Comparison of ENCODE assay signal across 1 cellular context in the genomic region with DNA sequence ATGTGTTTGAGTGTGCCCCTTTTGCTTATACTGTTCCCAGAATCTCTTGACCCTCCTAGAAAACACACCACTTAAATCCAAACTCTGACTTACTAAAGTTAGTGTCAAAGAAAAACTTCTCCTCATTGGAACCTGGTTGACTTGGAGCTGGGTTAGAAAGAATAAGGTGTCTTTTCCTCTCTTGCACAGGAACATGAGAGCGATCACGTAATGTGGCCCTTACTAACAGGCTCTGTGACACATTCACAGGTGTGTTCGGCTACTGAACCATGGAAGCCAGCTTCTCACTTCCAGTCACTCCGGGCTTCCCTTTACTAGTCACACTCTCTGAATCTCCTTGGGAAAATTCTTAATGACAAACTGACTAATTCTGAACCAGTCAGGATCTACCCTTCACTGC.
TF ChIP-seq lines count a peak whose summit lies in the region.

No MANE protein-coding gene starts in this region.

TF ChIP-seq in GM12891, 5 proteins besides CTCF, POLR2A, EP300 and RAD21:
- TF ChIP-seq POLR2AphosphoS5 (IDR thresholded peaks at IDR 0.05; ENCODE audit: low read depth, low read length) (no peak), POU2F2 (IDR thresholded peaks at IDR 0.05; ENCODE audit: low read depth, low read length) (no peak), PAX5 (IDR thresholded peaks at IDR 0.05; ENCODE audit: insufficient read depth, low read length, severe bottlenecking) (no peak), TAF1 (IDR thresholded peaks at IDR 0.05; ENCODE audit: low read depth, low read length) (no peak), SPI1 (IDR thresholded peaks at IDR 0.05; ENCODE audit: low read depth, low read length) (no peak)
